In the genomic region with DNA sequence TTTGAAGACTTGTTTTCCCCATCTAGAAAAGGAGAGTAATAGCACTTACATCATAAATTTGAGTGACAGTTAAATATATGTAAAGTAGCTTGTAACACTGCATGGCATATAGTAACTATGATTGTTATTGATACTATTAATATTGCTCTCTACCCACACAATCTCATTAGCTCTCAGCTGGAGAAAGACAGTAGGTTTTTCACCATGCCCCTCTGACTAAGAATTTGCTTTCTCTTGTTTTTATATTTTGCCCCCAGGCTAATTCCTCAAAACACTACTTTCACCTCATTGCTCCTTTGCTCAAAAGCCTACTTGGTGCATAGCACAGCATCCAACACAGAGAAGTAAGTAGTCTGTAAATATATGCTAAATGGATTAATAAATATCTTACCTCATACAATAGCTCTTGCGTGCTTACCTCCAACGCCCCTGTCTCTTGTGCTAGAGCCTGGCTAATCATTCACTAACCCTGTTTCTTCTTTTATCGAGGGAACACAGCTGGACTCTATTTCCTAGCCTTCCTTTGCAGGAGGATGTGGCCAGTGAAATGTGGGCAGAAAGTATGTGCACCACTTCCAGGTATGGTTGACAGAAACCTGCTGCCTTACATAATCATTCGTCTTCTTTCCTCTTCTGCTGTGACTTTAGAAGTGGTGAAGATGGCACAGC, we compare ENCODE assay signal across 10 cellular contexts.
A peak's percentile ranks its signal among the peaks of the same experiment; 100 is the strongest.
DNase-seq lines count a peak whose midpoint lies in the region; ATAC-seq and TF ChIP-seq lines count a peak whose summit lies in the region.
"Had no signal": no experiment of that assay in that cellular context is flagged by ENCODE, and none has a peak within 500 bp of the region (broad histone marks: within the 10 kb centered on the region; RNA-seq: fewer than 3 reads in every experiment).

No MANE protein-coding gene starts in this region.

- ATAC-seq in GM21526 (IDR thresholded peaks at IDR 0.05; ENCODE audit: low FRiP score, unreplicated experiment) (peak; percentile 60), HG03521 (IDR thresholded peaks at IDR 0.05; ENCODE audit: unreplicated experiment) (peak; percentile 73)
- ATAC-seq: esophagus mucosa, T-helper 17 cell had no signal

- H3K9me3 ChIP-seq in SK-N-SH, result no peaks in the 10 kb centered on the region

- WGBS in SK-N-SH (ENCODE audit: low lambda C conversion rate), result 51% methylated on average over 4 of the region's 4 CpGs

- H3K27ac ChIP-seq in SK-N-SH (ENCODE audit: low read depth in 2 of 2, low read length in 1 of 2), result no peak overlapping the region

- H3K9me2 ChIP-seq in SK-N-SH, result no peaks in the 10 kb centered on the region

- no peak for TF ChIP-seq RAD21 in SK-N-SH (IDR thresholded peaks at IDR 0.05; ENCODE audit: low read length)

- H3K79me2 ChIP-seq in SK-N-SH (ENCODE audit: insufficient read depth), result no peaks in the 10 kb centered on the region

- DNase-seq in GF-D8 (lab: John Stamatoyannopoulos, UW) (peak; percentile 99), glomerular visceral epithelial cell (ENCODE audit: extremely low spot score) (peak; percentile 90), posterior cingulate gyrus (no peak), amniotic stem cell (lab: John Stamatoyannopoulos, UW) (no peak), SK-N-SH (no peak), COLO829 (ENCODE audit: low spot score) (no peak)
- DNase-seq: T-helper 17 cell had no signal

- H3K9ac ChIP-seq in SK-N-SH, result no peak overlapping the region

- no peak for TF ChIP-seq EP300 in SK-N-SH (IDR thresholded peaks at IDR 0.05; ENCODE audit: borderline replicate concordance in 1 of 2, low read depth in 1 of 2, low read length in 1 of 2)

- no peak overlapping the region for H2AFZ ChIP-seq in SK-N-SH (ENCODE audit: low read depth)

- POLR2A ChIA-PET in SK-N-SH (lab: Yijun Ruan, JAX), result no interaction called here

- H4K20me1 ChIP-seq in SK-N-SH (ENCODE audit: insufficient read depth), result no peaks in the 10 kb centered on the region

- intact Hi-C loops in posterior cingulate gyrus (cut with DNase I), result no loop called here

- peaks cover 0 to 4% of the 10 kb centered on the region in 2 experiments; a peak in 1 of 4 replicates for H3K4me1 ChIP-seq in SK-N-SH (ENCODE audit: control insufficient read depth in 1 of 2, insufficient read depth in 2 of 2, low read depth in 1 of 2, low read length in 1 of 2)

- CTCF ChIA-PET in SK-N-SH (lab: Yijun Ruan, JAX), result no interaction called here

- no peak overlapping the region for H3K4me2 ChIP-seq in SK-N-SH

- no peaks in the 10 kb centered on the region for H3K27me3 ChIP-seq in SK-N-SH (ENCODE audit: insufficient read depth)

- H3F3A ChIP-seq in SK-N-SH (replicated peaks; ENCODE audit: insufficient read depth), result no peaks in the 10 kb centered on the region

- H3K36me3 ChIP-seq in SK-N-SH (replicated peaks in 1 of 2; ENCODE audit: control insufficient read depth in 1 of 2, insufficient read depth in 2 of 2, low read length in 1 of 2), result no peaks in the 10 kb centered on the region

- TF ChIP-seq CTCF in SK-N-SH (IDR thresholded peaks at IDR 0.05), result no peak

- no peak overlapping the region for H3K4me3 ChIP-seq in SK-N-SH (ENCODE audit: low read depth in 2 of 2, low read length in 1 of 2)

TF ChIP-seq in SK-N-SH, 30 proteins besides CTCF, POLR2A, EP300 and RAD21:
- TF ChIP-seq EZH2phosphoT487 (IDR thresholded peaks at IDR 0.05; ENCODE audit: borderline replicate concordance, low read depth), result no peak
- TF ChIP-seq FOXM1 (IDR thresholded peaks at IDR 0.05; ENCODE audit: low read depth), result no peak
- TF ChIP-seq NRF1 (IDR thresholded peaks at IDR 0.05; ENCODE audit: low read depth, low read length), result no peak
- no peak for TF ChIP-seq CHD2 (IDR thresholded peaks at IDR 0.05; ENCODE audit: low read length, partially characterized antibody)
- TF ChIP-seq, protein P1, sequence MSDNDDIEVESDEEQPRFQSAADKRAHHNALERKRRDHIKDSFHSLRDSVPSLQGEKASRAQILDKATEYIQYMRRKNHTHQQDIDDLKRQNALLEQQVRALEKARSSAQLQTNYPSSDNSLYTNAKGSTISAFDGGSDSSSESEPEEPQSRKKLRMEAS (IDR thresholded peaks at IDR 0.05; ENCODE audit: low read depth), result no peak
- TF ChIP-seq, protein P2, sequence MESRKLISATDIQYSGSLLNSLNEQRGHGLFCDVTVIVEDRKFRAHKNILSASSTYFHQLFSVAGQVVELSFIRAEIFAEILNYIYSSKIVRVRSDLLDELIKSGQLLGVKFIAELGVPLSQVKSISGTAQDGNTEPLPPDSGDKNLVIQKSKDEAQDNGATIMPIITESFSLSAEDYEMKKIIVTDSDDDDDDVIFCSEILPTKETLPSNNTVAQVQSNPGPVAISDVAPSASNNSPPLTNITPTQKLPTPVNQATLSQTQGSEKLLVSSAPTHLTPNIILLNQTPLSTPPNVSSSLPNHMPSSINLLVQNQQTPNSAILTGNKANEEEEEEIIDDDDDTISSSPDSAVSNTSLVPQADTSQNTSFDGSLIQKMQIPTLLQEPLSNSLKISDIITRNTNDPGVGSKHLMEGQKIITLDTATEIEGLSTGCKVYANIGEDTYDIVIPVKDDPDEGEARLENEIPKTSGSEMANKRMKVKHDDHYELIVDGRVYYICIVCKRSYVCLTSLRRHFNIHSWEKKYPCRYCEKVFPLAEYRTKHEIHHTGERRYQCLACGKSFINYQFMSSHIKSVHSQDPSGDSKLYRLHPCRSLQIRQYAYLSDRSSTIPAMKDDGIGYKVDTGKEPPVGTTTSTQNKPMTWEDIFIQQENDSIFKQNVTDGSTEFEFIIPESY (IDR thresholded peaks at IDR 0.05; ENCODE audit: borderline replicate concordance, low read depth), result no peak
- TF ChIP-seq, protein P3, sequence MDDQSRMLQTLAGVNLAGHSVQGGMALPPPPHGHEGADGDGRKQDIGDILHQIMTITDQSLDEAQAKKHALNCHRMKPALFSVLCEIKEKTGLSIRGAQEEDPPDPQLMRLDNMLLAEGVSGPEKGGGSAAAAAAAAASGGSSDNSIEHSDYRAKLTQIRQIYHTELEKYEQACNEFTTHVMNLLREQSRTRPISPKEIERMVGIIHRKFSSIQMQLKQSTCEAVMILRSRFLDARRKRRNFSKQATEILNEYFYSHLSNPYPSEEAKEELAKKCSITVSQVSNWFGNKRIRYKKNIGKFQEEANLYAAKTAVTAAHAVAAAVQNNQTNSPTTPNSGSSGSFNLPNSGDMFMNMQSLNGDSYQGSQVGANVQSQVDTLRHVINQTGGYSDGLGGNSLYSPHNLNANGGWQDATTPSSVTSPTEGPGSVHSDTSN (IDR thresholded peaks at IDR 0.05), result no peak
- no peak for TF ChIP-seq RCOR1 (IDR thresholded peaks at IDR 0.05; ENCODE audit: low read length)
- TF ChIP-seq, protein P4, sequence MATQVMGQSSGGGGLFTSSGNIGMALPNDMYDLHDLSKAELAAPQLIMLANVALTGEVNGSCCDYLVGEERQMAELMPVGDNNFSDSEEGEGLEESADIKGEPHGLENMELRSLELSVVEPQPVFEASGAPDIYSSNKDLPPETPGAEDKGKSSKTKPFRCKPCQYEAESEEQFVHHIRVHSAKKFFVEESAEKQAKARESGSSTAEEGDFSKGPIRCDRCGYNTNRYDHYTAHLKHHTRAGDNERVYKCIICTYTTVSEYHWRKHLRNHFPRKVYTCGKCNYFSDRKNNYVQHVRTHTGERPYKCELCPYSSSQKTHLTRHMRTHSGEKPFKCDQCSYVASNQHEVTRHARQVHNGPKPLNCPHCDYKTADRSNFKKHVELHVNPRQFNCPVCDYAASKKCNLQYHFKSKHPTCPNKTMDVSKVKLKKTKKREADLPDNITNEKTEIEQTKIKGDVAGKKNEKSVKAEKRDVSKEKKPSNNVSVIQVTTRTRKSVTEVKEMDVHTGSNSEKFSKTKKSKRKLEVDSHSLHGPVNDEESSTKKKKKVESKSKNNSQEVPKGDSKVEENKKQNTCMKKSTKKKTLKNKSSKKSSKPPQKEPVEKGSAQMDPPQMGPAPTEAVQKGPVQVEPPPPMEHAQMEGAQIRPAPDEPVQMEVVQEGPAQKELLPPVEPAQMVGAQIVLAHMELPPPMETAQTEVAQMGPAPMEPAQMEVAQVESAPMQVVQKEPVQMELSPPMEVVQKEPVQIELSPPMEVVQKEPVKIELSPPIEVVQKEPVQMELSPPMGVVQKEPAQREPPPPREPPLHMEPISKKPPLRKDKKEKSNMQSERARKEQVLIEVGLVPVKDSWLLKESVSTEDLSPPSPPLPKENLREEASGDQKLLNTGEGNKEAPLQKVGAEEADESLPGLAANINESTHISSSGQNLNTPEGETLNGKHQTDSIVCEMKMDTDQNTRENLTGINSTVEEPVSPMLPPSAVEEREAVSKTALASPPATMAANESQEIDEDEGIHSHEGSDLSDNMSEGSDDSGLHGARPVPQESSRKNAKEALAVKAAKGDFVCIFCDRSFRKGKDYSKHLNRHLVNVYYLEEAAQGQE (IDR thresholded peaks at IDR 0.05; ENCODE audit: low read depth, low read length), result no peak
- no peak for TF ChIP-seq RXRA (IDR thresholded peaks at IDR 0.05; ENCODE audit: borderline replicate concordance, low read depth)
- TF ChIP-seq RFX5 (IDR thresholded peaks at IDR 0.05; ENCODE audit: low read length), result no peak
- TF ChIP-seq JUND (IDR thresholded peaks at IDR 0.05), result no peak
- TF ChIP-seq GATA2 (CRISPR knock-in tag; IDR thresholded peaks at IDR 0.05), result no peak

Comparison
In these comparisons a context has a peak if more than half of its experiments do, and no peak if none do; other contexts are left out.
1. DNase-seq: peak in GF-D8 (single experiment) and glomerular visceral epithelial cell (single experiment); none in posterior cingulate gyrus (0 of 10), amniotic stem cell (single experiment), SK-N-SH (single experiment) and COLO829 (single experiment).